Comparison of ENCODE assay signal across 1 cellular context in genomic region chr1:111733183-111733995, GRCh38.
TF ChIP-seq lines count a peak whose summit lies in the region.

No MANE protein-coding gene starts in this region.

TF ChIP-seq in HepG2, 621 proteins besides CTCF, POLR2A, EP300 and RAD21 (continued from another document and continues in another):
- TF ChIP-seq BCL6 (CRISPR knock-in tag; IDR thresholded peaks at IDR 0.05): peak; percentile 12; the same call in 1 of the 2 replicates
- peak; percentile 75 for TF ChIP-seq JUND (CRISPR knock-in tag; IDR thresholded peaks at IDR 0.05)
- TF ChIP-seq CREB3 (CRISPR knock-in tag; IDR thresholded peaks at IDR 0.05): no peak
- TF ChIP-seq JARID2 (CRISPR knock-in tag; IDR thresholded peaks at IDR 0.05; ENCODE audit: insufficient replicate concordance): peak; percentile 48
- TF ChIP-seq PHF21A (CRISPR knock-in tag; IDR thresholded peaks at IDR 0.05): peak; percentile 61; the same call in 1 of the 2 replicates
- no peak for TF ChIP-seq ZNF24 (IDR thresholded peaks at IDR 0.05)
- no peak for TF ChIP-seq DNMT1 (CRISPR knock-in tag; IDR thresholded peaks at IDR 0.05)
- TF ChIP-seq ZNF576 (CRISPR knock-in tag; IDR thresholded peaks at IDR 0.05): no peak
- no peak for TF ChIP-seq ARHGAP35 (CRISPR knock-in tag; IDR thresholded peaks at IDR 0.05; ENCODE audit: borderline replicate concordance)
- TF ChIP-seq MIER2 (CRISPR knock-in tag; IDR thresholded peaks at IDR 0.05): 0 out of 2 replicates have a peak, but pooled peaks have one; percentile 29
- peak; percentile 76 for TF ChIP-seq HNF1B (CRISPR knock-in tag; IDR thresholded peaks at IDR 0.05)
- no peak for TF ChIP-seq EZH2 (conservative IDR thresholded peaks at IDR 0.05; ENCODE audit: low read depth, low read length)
- peak; percentile 33; the same call in 1 of the 2 replicates for TF ChIP-seq HMG20A (CRISPR knock-in tag; IDR thresholded peaks at IDR 0.05; ENCODE audit: borderline replicate concordance)
- TF ChIP-seq POLR2AphosphoS2 (IDR thresholded peaks at IDR 0.05; ENCODE audit: low read depth, low read length): peak; percentile 44; the same call in 1 of the 2 replicates
- TF ChIP-seq, protein P1, sequence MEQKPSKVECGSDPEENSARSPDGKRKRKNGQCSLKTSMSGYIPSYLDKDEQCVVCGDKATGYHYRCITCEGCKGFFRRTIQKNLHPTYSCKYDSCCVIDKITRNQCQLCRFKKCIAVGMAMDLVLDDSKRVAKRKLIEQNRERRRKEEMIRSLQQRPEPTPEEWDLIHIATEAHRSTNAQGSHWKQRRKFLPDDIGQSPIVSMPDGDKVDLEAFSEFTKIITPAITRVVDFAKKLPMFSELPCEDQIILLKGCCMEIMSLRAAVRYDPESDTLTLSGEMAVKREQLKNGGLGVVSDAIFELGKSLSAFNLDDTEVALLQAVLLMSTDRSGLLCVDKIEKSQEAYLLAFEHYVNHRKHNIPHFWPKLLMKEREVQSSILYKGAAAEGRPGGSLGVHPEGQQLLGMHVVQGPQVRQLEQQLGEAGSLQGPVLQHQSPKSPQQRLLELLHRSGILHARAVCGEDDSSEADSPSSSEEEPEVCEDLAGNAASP (CRISPR knock-in tag; IDR thresholded peaks at IDR 0.05; ENCODE audit: borderline replicate concordance): no peak; the same call in 1 of the 2 replicates
- peak; percentile 86; the same call in 1 of the 2 replicates for TF ChIP-seq JUN (CRISPR knock-in tag; IDR thresholded peaks at IDR 0.05)
- TF ChIP-seq SMAD3 (CRISPR knock-in tag; IDR thresholded peaks at IDR 0.05): 0 out of 2 replicates have a peak, but pooled peaks have one; percentile 39
- peak; percentile 56; the same call in 1 of the 2 replicates for TF ChIP-seq ZNF607 (CRISPR knock-in tag; IDR thresholded peaks at IDR 0.05; ENCODE audit: borderline replicate concordance)
- TF ChIP-seq MAZ (IDR thresholded peaks at IDR 0.05; ENCODE audit: borderline replicate concordance, low read depth, low read length): peak; percentile 25; the same call in 1 of the 2 replicates
- TF ChIP-seq MAZ (CRISPR knock-in tag; IDR thresholded peaks at IDR 0.05; ENCODE audit: low read depth): no peak
- TF ChIP-seq SIN3B (IDR thresholded peaks at IDR 0.05; ENCODE audit: low read length): no peak
- TF ChIP-seq ZFP91 (CRISPR knock-in tag; IDR thresholded peaks at IDR 0.05; ENCODE audit: borderline replicate concordance): peak; percentile 31; the same call in 1 of the 2 replicates
- no peak for TF ChIP-seq PBX2 (CRISPR knock-in tag; IDR thresholded peaks at IDR 0.05)
- 0 out of 2 replicates have a peak, but pooled peaks have one; percentile 40 for TF ChIP-seq ZNF501 (CRISPR knock-in tag; IDR thresholded peaks at IDR 0.05)
- no peak for TF ChIP-seq FOXO4 (CRISPR knock-in tag; conservative IDR thresholded peaks at IDR 0.05)
- 0 out of 2 replicates have a peak, but pooled peaks have one; percentile 47 for TF ChIP-seq KDM6A (CRISPR knock-in tag; IDR thresholded peaks at IDR 0.05; ENCODE audit: low read depth)
- TF ChIP-seq ZNF484 (CRISPR knock-in tag; IDR thresholded peaks at IDR 0.05; ENCODE audit: borderline replicate concordance, low read depth): no peak
- TF ChIP-seq ZNF407 (CRISPR knock-in tag; IDR thresholded peaks at IDR 0.05; ENCODE audit: not compliant biosample characterization): no peak
- peak; percentile 86 for TF ChIP-seq RFX3 (CRISPR knock-in tag; IDR thresholded peaks at IDR 0.05)
- peak; percentile 90 for TF ChIP-seq FOSL2 (CRISPR knock-in tag; IDR thresholded peaks at IDR 0.05)
- 0 out of 4 replicates have a peak, but pooled peaks of 1 of the 2 experiments have one; percentile 25 for TF ChIP-seq HMGXB4 (CRISPR knock-in tag; IDR thresholded peaks at IDR 0.05; ENCODE audit: borderline replicate concordance in 1 of 2, low read depth in 1 of 2)
- TF ChIP-seq ZNF678 (CRISPR knock-in tag; IDR thresholded peaks at IDR 0.05): no peak
- peak; percentile 24; the same call in 1 of the 2 replicates for TF ChIP-seq ZNF354B (CRISPR knock-in tag; IDR thresholded peaks at IDR 0.05)
- TF ChIP-seq ZNF317 (CRISPR knock-in tag; IDR thresholded peaks at IDR 0.05): no peak
- TF ChIP-seq TSC22D2 (CRISPR knock-in tag; IDR thresholded peaks at IDR 0.05; ENCODE audit: borderline replicate concordance): no peak
- TF ChIP-seq SETDB1 (CRISPR knock-in tag; IDR thresholded peaks at IDR 0.05; ENCODE audit: borderline replicate concordance): no peak
- no peak for TF ChIP-seq KLF6 (CRISPR knock-in tag; IDR thresholded peaks at IDR 0.05)
- no peak for TF ChIP-seq DNMT3B (CRISPR knock-in tag; conservative IDR thresholded peaks at IDR 0.05)
- TF ChIP-seq XBP1 (CRISPR knock-in tag; IDR thresholded peaks at IDR 0.05): no peak
- no peak; the same call in 1 of the 2 replicates for TF ChIP-seq ZSCAN9 (CRISPR knock-in tag; IDR thresholded peaks at IDR 0.05; ENCODE audit: borderline replicate concordance)
- TF ChIP-seq KMT2B (CRISPR knock-in tag; IDR thresholded peaks at IDR 0.05): no peak
- peak; percentile 39; the same call in 1 of the 2 replicates for TF ChIP-seq MIER3 (CRISPR knock-in tag; IDR thresholded peaks at IDR 0.05; ENCODE audit: borderline replicate concordance)
- TF ChIP-seq ZNF772 (CRISPR knock-in tag; IDR thresholded peaks at IDR 0.05): 0 out of 2 replicates have a peak, but pooled peaks have one; percentile 6
- TF ChIP-seq DPF2 (CRISPR knock-in tag; IDR thresholded peaks at IDR 0.05; ENCODE audit: borderline replicate concordance, low read depth): peak; percentile 64; the same call in 1 of the 2 replicates
- peak; percentile 59 for TF ChIP-seq CEBPG (CRISPR knock-in tag; IDR thresholded peaks at IDR 0.05)
